8 cellular contexts compared by ENCODE assay signal in genomic region chr3:134029256-134029733, GRCh38. TPM values are rescaled to one million over a fixed set of nuclear protein-coding genes. Genes with fewer than 3 reads are reported as not detected.
DNase-seq lines count a peak whose midpoint lies in the region; ATAC-seq lines count a peak whose summit lies in the region.

No MANE protein-coding gene starts in this region.

- DNase-seq in T-helper 1 cell = no peak
- no peak for DNase-seq in activated naive CD8-positive, alpha-beta T cell treated with anti-CD3 and anti-CD28 coated beads, Interleukin-2, amount 10 ng/mL, durations not matched to agents 7 days and 5 days
- DNase-seq in iris pigment epithelial cell (ENCODE audit: low read depth) = peak; percentile 20
- DNase-seq in stimulated activated naive CD8-positive, alpha-beta T cell treated with anti-CD3 and anti-CD28 coated beads, Interleukin-15, Interleukin-2, amounts not matched to agents 100 U/mL and 50 U/mL, for 24 hours = peak; percentile 7
- DNase-seq in foreskin melanocyte = no peak

- H3K9me3 Mint-ChIP-seq in T-helper 1 cell treated with Interleukin-12 subunit alpha and Interleukin-12 subunit beta and Interleukin-4 antibody, amounts not matched to agents 30 μg/mL and 1 μg/mL, for 36 hours = no peaks in the 10 kb centered on the region
- H3K9me3 Mint-ChIP-seq in activated naive CD8-positive, alpha-beta T cell treated with anti-CD3 and anti-CD28 coated beads, Interleukin-2, amount 10 ng/mL, durations not matched to agents 7 days and 5 days = no peaks in the 10 kb centered on the region

- H3K4me1 Mint-ChIP-seq in T-helper 1 cell treated with Interleukin-12 subunit alpha and Interleukin-12 subunit beta and Interleukin-4 antibody, amounts not matched to agents 30 μg/mL and 1 μg/mL, for 36 hours (ENCODE audit: low read depth) = no peaks in the 10 kb centered on the region
- H3K4me1 Mint-ChIP-seq in activated naive CD8-positive, alpha-beta T cell treated with anti-CD3 and anti-CD28 coated beads, Interleukin-2, amount 10 ng/mL, durations not matched to agents 7 days and 5 days = peaks cover 6% of the 10 kb centered on the region

- no peak overlapping the region for H3K27ac Mint-ChIP-seq in T-helper 1 cell treated with Interleukin-12 subunit alpha and Interleukin-12 subunit beta and Interleukin-4 antibody, amounts not matched to agents 30 μg/mL and 1 μg/mL, for 36 hours
- H3K27ac Mint-ChIP-seq in activated naive CD8-positive, alpha-beta T cell treated with anti-CD3 and anti-CD28 coated beads, Interleukin-2, amount 10 ng/mL, durations not matched to agents 7 days and 5 days = no peak overlapping the region

- peak; percentile 33 for ATAC-seq in activated naive CD8-positive, alpha-beta T cell treated with anti-CD3 and anti-CD28 coated beads, Interleukin-2, amount 10 ng/mL, durations not matched to agents 7 days and 5 days (ENCODE audit: low read depth)
- peak; percentile 53 for ATAC-seq in stimulated activated naive CD8-positive, alpha-beta T cell treated with anti-CD3 and anti-CD28 coated beads, Interleukin-15, Interleukin-2, amounts not matched to agents 100 U/mL and 50 U/mL, for 24 hours
- ATAC-seq in HG03095 (IDR thresholded peaks at IDR 0.05; ENCODE audit: unreplicated experiment) = no peak
- ATAC-seq in GM21786 (IDR thresholded peaks at IDR 0.05; ENCODE audit: unreplicated experiment) = no peak

- H3K27me3 Mint-ChIP-seq in T-helper 1 cell treated with Interleukin-12 subunit alpha and Interleukin-12 subunit beta and Interleukin-4 antibody, amounts not matched to agents 30 μg/mL and 1 μg/mL, for 36 hours (ENCODE audit: low read depth) = peaks cover 64% of the 10 kb centered on the region
- H3K27me3 Mint-ChIP-seq in activated naive CD8-positive, alpha-beta T cell treated with anti-CD3 and anti-CD28 coated beads, Interleukin-2, amount 10 ng/mL, durations not matched to agents 7 days and 5 days = peaks cover 53% of the 10 kb centered on the region

- peak overlapping the region; percentile 54 for H3K4me3 Mint-ChIP-seq in T-helper 1 cell treated with Interleukin-12 subunit alpha and Interleukin-12 subunit beta and Interleukin-4 antibody, amounts not matched to agents 30 μg/mL and 1 μg/mL, for 36 hours
- peak overlapping the region; percentile 71 for H3K4me3 Mint-ChIP-seq in activated naive CD8-positive, alpha-beta T cell treated with anti-CD3 and anti-CD28 coated beads, Interleukin-2, amount 10 ng/mL, durations not matched to agents 7 days and 5 days

- no peaks in the 10 kb centered on the region for H3K36me3 Mint-ChIP-seq in T-helper 1 cell treated with Interleukin-12 subunit alpha and Interleukin-12 subunit beta and Interleukin-4 antibody, amounts not matched to agents 30 μg/mL and 1 μg/mL, for 36 hours (ENCODE audit: low read depth)
- no peaks in the 10 kb centered on the region for H3K36me3 Mint-ChIP-seq in activated naive CD8-positive, alpha-beta T cell treated with anti-CD3 and anti-CD28 coated beads, Interleukin-2, amount 10 ng/mL, durations not matched to agents 7 days and 5 days

- POLR2A ChIA-PET in activated naive CD8-positive, alpha-beta T cell treated with anti-CD3 and anti-CD28 coated beads, Interleukin-2, amount 10 ng/mL, durations not matched to agents 7 days and 5 days (lab: Charles Lee) = no interaction called here

RNA-seq across cellular contexts. Expression of gene SLCO2A1, which starts 0.4 kb away (rescaled TPM):
- not detected for total RNA-seq in activated naive CD8-positive, alpha-beta T cell treated with anti-CD3 and anti-CD28 coated beads, Interleukin-2, amount 10 ng/mL, durations not matched to agents 7 days and 5 days

Comparison
In these comparisons a context has a peak if more than half of its experiments do, and no peak if none do; other contexts are left out.
1. DNase-seq: peak in iris pigment epithelial cell (single experiment) and stimulated activated naive CD8-positive, alpha-beta T cell treated with anti-CD3 and anti-CD28 coated beads, Interleukin-15, Interleukin-2, amounts not matched to agents 100 U/mL and 50 U/mL, for 24 hours (single experiment); none in T-helper 1 cell (0 of 5), activated naive CD8-positive, alpha-beta T cell treated with anti-CD3 and anti-CD28 coated beads, Interleukin-2, amount 10 ng/mL, durations not matched to agents 7 days and 5 days (single experiment) and foreskin melanocyte (single experiment).
2. ATAC-seq: peak in activated naive CD8-positive, alpha-beta T cell treated with anti-CD3 and anti-CD28 coated beads, Interleukin-2, amount 10 ng/mL, durations not matched to agents 7 days and 5 days (single experiment) and stimulated activated naive CD8-positive, alpha-beta T cell treated with anti-CD3 and anti-CD28 coated beads, Interleukin-15, Interleukin-2, amounts not matched to agents 100 U/mL and 50 U/mL, for 24 hours (single experiment); none in HG03095 (single experiment) and GM21786 (single experiment).